Comparison of ENCODE assay signal across 19 cellular contexts in the genomic region with DNA sequence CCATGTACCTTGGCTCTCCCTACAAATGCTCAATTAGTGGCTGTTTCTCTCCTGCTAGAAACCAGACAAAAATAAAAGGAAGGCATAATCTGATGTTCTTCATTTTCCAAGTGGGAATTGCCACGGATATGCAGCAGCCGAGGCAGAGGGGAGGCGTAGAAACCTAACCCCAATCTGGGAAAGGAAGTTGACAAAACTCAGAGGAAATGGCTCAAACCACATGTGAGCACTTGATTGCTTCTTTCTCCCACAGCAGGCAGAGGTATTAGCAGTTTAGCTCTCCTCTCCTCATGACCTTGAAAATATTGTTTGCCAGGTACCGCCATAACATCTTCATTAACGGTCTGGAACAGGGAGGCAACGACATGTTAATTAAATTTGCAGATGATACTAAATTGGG. TPM values are rescaled to one million over a fixed set of nuclear protein-coding genes. Genes with fewer than 3 reads are reported as not detected.
"Had no signal": no experiment of that assay in that cellular context is flagged by ENCODE, and none has a peak within 500 bp of the region (broad histone marks: within the 10 kb centered on the region; RNA-seq: fewer than 3 reads in every experiment).

No MANE protein-coding gene starts in this region.

- H3K9me3 Mint-ChIP-seq: activated naive CD8-positive, alpha-beta T cell treated with anti-CD3 and anti-CD28 coated beads for 36 hours; activated T-cell treated with anti-CD3 and anti-CD28 coated beads, Interleukin-2, amount 50 U/mL, for 24 hours had no signal

- H3K9me3 ChIP-seq: heart right ventricle, stomach, thoracic aorta had no signal

- H3K36me3 ChIP-seq: heart right ventricle, stomach, thoracic aorta had no signal

- H3K4me3 ChIP-seq: heart right ventricle, stomach, thoracic aorta had no signal

- DNase-seq: activated CD4-positive, alpha-beta T cell treated with anti-CD3 and anti-CD28 coated beads, Interleukin-2, amount 50 U/mL, for 48 hours; activated CD4-positive, CD25-positive, alpha-beta regulatory T cell treated with anti-CD3 and anti-CD28 coated beads, Interleukin-2, amount 50 U/mL, for 72 hours; activated CD8-positive, alpha-beta memory T cell treated with anti-CD3 and anti-CD28 coated beads, Interleukin-2, amount 10 ng/mL, durations not matched to agents 7 days and 5 days; activated effector memory CD4-positive, alpha-beta T cell treated with anti-CD3 and anti-CD28 coated beads, Interleukin-2, amount 50 U/mL, for 16 hours; activated naive CD8-positive, alpha-beta T cell treated with anti-CD3 and anti-CD28 coated beads for 36 hours; activated T-cell treated with anti-CD3 and anti-CD28 coated beads, Interleukin-2, amount 50 U/mL, for 24 hours; heart right ventricle; kidney glomerular epithelial cell; retina; stimulated activated CD4-positive, alpha-beta T cell treated with anti-CD3 and anti-CD28 coated beads, Interleukin-4, amount 100 ng/mL, for 24 hours; stomach had no signal

- H3K27ac ChIP-seq: stomach, thoracic aorta had no signal

- H3K36me3 Mint-ChIP-seq: activated CD8-positive, alpha-beta memory T cell treated with anti-CD3 and anti-CD28 coated beads, Interleukin-2, amount 10 ng/mL, durations not matched to agents 7 days and 5 days; activated naive CD8-positive, alpha-beta T cell treated with anti-CD3 and anti-CD28 coated beads for 36 hours had no signal

- H3K27ac Mint-ChIP-seq: activated CD8-positive, alpha-beta memory T cell treated with anti-CD3 and anti-CD28 coated beads, Interleukin-2, amount 10 ng/mL, durations not matched to agents 7 days and 5 days; activated naive CD8-positive, alpha-beta T cell treated with anti-CD3 and anti-CD28 coated beads for 36 hours; activated T-cell treated with anti-CD3 and anti-CD28 coated beads, Interleukin-2, amount 50 U/mL, for 24 hours had no signal

- ATAC-seq: activated CD8-positive, alpha-beta memory T cell treated with anti-CD3 and anti-CD28 coated beads, Interleukin-2, amount 10 ng/mL, durations not matched to agents 7 days and 5 days had no signal

- H3K4me3 Mint-ChIP-seq: activated CD8-positive, alpha-beta memory T cell treated with anti-CD3 and anti-CD28 coated beads, Interleukin-2, amount 10 ng/mL, durations not matched to agents 7 days and 5 days; activated naive CD8-positive, alpha-beta T cell treated with anti-CD3 and anti-CD28 coated beads for 36 hours; activated T-cell treated with anti-CD3 and anti-CD28 coated beads, Interleukin-2, amount 50 U/mL, for 24 hours had no signal

RNA-seq across cellular contexts. Expression of a gene that starts 3.8 kb away (rescaled TPM):
- total RNA-seq: activated CD8-positive, alpha-beta memory T cell treated with anti-CD3 and anti-CD28 coated beads, Interleukin-2, amount 10 ng/mL, durations not matched to agents 7 days and 5 days; activated naive CD8-positive, alpha-beta T cell treated with anti-CD3 and anti-CD28 coated beads for 36 hours; aorta; fibroblast of lung; frontal cortex; heart right ventricle; liver; mesenteric fat pad; stomach; T-helper 2 cell treated with Interferon-gamma antibody and Interleukin-4, amounts not matched to agents 100 ng/mL and 5 ng/mL, for 36 hours; thoracic aorta; ureter had no signal
